Comparison of ENCODE assay signal across 1 cellular context in the genomic region with DNA sequence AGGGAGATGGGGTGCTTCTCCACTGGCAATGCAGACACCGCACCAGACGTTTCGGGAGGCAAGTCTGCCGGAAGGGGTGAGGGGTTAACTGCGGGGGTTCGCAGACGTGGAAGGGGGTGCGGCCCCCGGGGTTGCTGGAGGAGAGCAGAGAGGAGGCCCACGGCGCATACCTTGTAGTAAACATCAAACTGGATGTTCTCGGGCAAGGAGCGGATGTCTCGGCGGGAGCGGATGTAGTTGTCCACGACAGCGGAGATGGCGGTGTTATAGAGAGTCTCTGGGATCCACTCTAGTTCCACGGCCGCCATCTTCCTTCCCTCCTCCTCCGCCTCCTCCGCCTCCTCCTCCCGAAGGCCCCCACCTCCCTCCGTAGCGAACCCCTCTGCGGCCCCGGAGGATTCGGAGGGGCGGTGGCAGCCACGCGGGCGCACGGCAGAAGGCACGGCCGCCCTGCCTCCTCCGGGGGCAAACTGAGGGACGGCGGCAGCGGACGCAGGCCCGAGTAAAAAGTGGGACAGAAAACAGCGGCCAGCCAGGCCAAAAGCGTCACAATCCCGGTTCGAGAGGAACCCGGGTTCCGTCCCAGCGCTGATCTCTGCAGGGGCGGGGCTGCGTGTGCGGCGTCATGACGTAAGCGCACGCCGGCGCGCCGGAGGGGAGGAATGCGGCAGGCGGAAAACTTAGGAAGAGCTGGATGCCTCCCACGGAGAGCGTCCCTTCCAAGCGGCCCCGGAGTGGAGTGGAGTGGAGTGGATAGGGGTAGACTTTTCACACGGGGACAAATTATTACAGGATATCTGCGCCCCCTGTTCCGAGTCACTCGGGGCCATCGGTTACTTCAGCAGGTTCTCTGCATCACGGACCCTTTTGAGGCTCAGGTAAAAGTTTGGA.
TF ChIP-seq lines count a peak whose summit lies in the region.

Gene APPBP2, minus strand, starts transcription at position 619 of the 891 bp plus-strand sequence. Its CDS starts 311 bp downstream, at position 308.

TF ChIP-seq in K562, 482 proteins besides CTCF, POLR2A, EP300 and RAD21 (continued from another document):
- TF ChIP-seq ZBTB40 (IDR thresholded peaks at IDR 0.05) (no peak), ZBTB40 (CRISPR knock-in tag; IDR thresholded peaks at IDR 0.05) (no peak), CBX3 (IDR thresholded peaks at IDR 0.05; ENCODE audit: borderline replicate concordance in 1 of 2, low read length in 2 of 2) (no peak), EGR1 (conservative IDR thresholded peaks at IDR 0.05) (peak; percentile 89), THRB (CRISPR knock-in tag; conservative IDR thresholded peaks at IDR 0.05) (0 out of 2 replicates have a peak, but pooled peaks have one; percentile 33), ZNF551 (CRISPR knock-in tag; IDR thresholded peaks at IDR 0.05) (no peak), TEAD4 (IDR thresholded peaks at IDR 0.05; ENCODE audit: low read length) (peak; percentile 34; the same call in 1 of the 2 replicates), TEAD4 (CRISPR knock-in tag; IDR thresholded peaks at IDR 0.05; ENCODE audit: borderline replicate concordance) (no peak), ZNF140 (CRISPR knock-in tag; IDR thresholded peaks at IDR 0.05) (no peak), CREB1 (IDR thresholded peaks at IDR 0.05) (peak; percentile 84), CREB1 (CRISPR knock-in tag; IDR thresholded peaks at IDR 0.05) (peak; percentile 87), EZH2 (IDR thresholded peaks at IDR 0.05; ENCODE audit: borderline replicate concordance, low read depth, low read length) (no peak)
